In the genomic region with DNA sequence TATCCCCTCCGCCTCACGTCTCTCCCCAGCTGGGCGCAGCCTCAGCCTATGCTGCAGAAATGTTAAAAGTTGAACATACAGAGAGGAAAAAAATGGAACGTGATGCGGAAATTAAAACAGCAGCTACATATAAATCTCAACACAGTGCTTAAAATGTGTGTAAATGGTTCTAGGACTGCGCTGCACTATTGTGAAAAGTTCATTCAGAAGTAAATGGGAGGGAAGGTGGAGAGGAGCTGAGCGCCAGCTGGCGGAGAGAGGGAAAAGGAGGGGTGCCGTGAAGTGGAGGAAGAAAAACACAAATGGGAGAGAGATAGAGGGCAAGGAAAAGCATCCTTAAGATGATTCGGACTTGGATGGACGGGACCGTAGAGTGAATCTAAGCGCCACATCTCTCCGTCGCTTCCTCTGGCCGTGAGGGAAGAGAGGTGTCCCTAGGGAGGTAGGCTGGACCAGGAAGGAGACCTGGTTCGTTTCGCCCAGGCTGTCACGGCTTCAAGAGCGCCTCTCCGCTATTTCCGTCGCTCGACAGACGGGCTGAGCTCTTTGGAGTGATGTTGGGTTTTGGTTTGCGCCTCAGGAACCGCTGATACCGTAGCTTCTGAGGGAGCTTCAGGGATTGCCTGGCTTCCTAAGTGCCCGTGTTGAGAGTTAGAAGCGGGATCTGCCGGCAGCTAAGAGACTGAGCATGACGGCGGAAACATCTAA, we compare ENCODE assay signal across 12 cellular contexts.
DNase-seq lines count a peak whose midpoint lies in the region; ATAC-seq and TF ChIP-seq lines count a peak whose summit lies in the region.
"Had no signal": no experiment of that assay in that cellular context is flagged by ENCODE, and none has a peak within 500 bp of the region (broad histone marks: within the 10 kb centered on the region; RNA-seq: fewer than 3 reads in every experiment).

No MANE protein-coding gene starts in this region.

- H3K4me3 Mint-ChIP-seq in activated T-cell treated with anti-CD3 and anti-CD28 coated beads, Interleukin-2, amount 50 U/mL, for 24 hours: no peak overlapping the region
- no peak overlapping the region for H3K4me3 Mint-ChIP-seq in activated T-helper 17 cell treated with anti-CD3 and anti-CD28 coated beads, Interleukin-2, amount 50 U/mL, for 72 hours

- peaks cover 5% of the 10 kb centered on the region for H3K4me1 ChIP-seq in ACC112 (ENCODE audit: control insufficient read depth, insufficient read depth, low read length, unreplicated experiment)
- H3K4me1 ChIP-seq in GM23248 (ENCODE audit: insufficient read depth): peaks cover 17% of the 10 kb centered on the region; the same call in 1 of the 2 replicates

- TF ChIP-seq CTCF in foreskin fibroblast (IDR thresholded peaks at IDR 0.05; ENCODE audit: low read depth, low read length): no peak

- DNase-seq in GM23248 (peak; percentile 29), foreskin fibroblast (peak in 1 of 2 donors; percentile 47), NCI-H1694 treated with DMSO at 0.1 percent for 48 hours (lab: John Stamatoyannopoulos, UW) (no peak)
- no peak for DNase-seq in activated effector memory CD4-positive, alpha-beta T cell treated with Interleukin-2 at 50 U/mL for 16 hours
- DNase-seq in activated T-cell treated with anti-CD3 and anti-CD28 coated beads, Interleukin-2, amount 50 U/mL, for 24 hours: no peak
- DNase-seq: activated CD8-positive, alpha-beta memory T cell treated with anti-CD3 and anti-CD28 coated beads, Interleukin-2, amount 50 U/mL, for 48 hours; NCI-H446 treated with DMSO at 0.1 percent for 48 hours; sigmoid colon; substantia nigra had no signal

- 2% methylated on average over 32 to 33 of the region's 33 CpGs for WGBS in GM23248 (ENCODE audit: low coverage in 1 of 2, low lambda C conversion rate in 2 of 2, missing lambda C conversion rate in 2 of 2), 2 experiments

- H3K9me3 Mint-ChIP-seq in activated T-cell treated with anti-CD3 and anti-CD28 coated beads, Interleukin-2, amount 50 U/mL, for 24 hours: peaks cover 26% of the 10 kb centered on the region
- H3K9me3 Mint-ChIP-seq in activated T-helper 17 cell treated with anti-CD3 and anti-CD28 coated beads, Interleukin-2, amount 50 U/mL, for 72 hours: peaks cover 8% of the 10 kb centered on the region

- H3K4me1 Mint-ChIP-seq in activated T-cell treated with anti-CD3 and anti-CD28 coated beads, Interleukin-2, amount 50 U/mL, for 24 hours (ENCODE audit: low read depth): peaks cover 21% of the 10 kb centered on the region
- no peaks in the 10 kb centered on the region for H3K4me1 Mint-ChIP-seq in activated T-helper 17 cell treated with anti-CD3 and anti-CD28 coated beads, Interleukin-2, amount 50 U/mL, for 72 hours

- peaks cover 2% of the 10 kb centered on the region for H3K36me3 Mint-ChIP-seq in activated T-cell treated with anti-CD3 and anti-CD28 coated beads, Interleukin-2, amount 50 U/mL, for 24 hours (ENCODE audit: low read depth)
- peaks cover 19% of the 10 kb centered on the region for H3K36me3 Mint-ChIP-seq in activated T-helper 17 cell treated with anti-CD3 and anti-CD28 coated beads, Interleukin-2, amount 50 U/mL, for 72 hours (ENCODE audit: low read depth)

- peak overlapping the region; percentile 39 for H2AFZ ChIP-seq in ACC112 (ENCODE audit: low read length, unreplicated experiment)
- peak overlapping the region; percentile 75 for H2AFZ ChIP-seq in GM23248

- H3K27me3 ChIP-seq in ACC112 (ENCODE audit: insufficient read depth, low read length): peaks cover 81% of the 10 kb centered on the region
- H3K27me3 ChIP-seq in GM23248 (replicated peaks; ENCODE audit: insufficient read depth): peaks cover 62% of the 10 kb centered on the region

- H3K79me2 ChIP-seq in ACC112 (ENCODE audit: control insufficient read depth, insufficient read depth, low read length, unreplicated experiment) (no peaks in the 10 kb centered on the region), GM23248 (ENCODE audit: insufficient read depth) (no peaks in the 10 kb centered on the region)

- H3K9me3 ChIP-seq in GM23248 (ENCODE audit: low read depth): no peaks in the 10 kb centered on the region

- ATAC-seq in SK-N-SH treated with all-trans-retinoic acid at 6 μM for 48 hours: peak; percentile 41
- ATAC-seq in activated T-helper 17 cell treated with anti-CD3 and anti-CD28 coated beads, Interleukin-2, amount 50 U/mL, for 72 hours (replicated peaks): no peak

- no peaks in the 10 kb centered on the region for H4K20me1 ChIP-seq in GM23248 (ENCODE audit: insufficient read depth)

- peak overlapping the region; percentile 76 for H3K4me2 ChIP-seq in GM23248 (ENCODE audit: unreplicated experiment)

- H3K4me3 ChIP-seq in ACC112 (ENCODE audit: low read depth, low read length) (peak overlapping the region; percentile 69), GM23248 (peak overlapping the region; percentile 61), foreskin fibroblast (ENCODE audit: low read depth in 1 of 2, low read length in 2 of 2) (peak overlapping the region; percentile 40 to 42)
- H3K4me3 ChIP-seq: sigmoid colon had no signal

- no peak overlapping the region for H3K9ac ChIP-seq in GM23248

- in situ Hi-C loops in GM23248 (cut with MboI): no loop called here

- no peaks in the 10 kb centered on the region for H3K9me2 ChIP-seq in GM23248 (ENCODE audit: insufficient read depth)

- H3K27me3 Mint-ChIP-seq in activated T-cell treated with anti-CD3 and anti-CD28 coated beads, Interleukin-2, amount 50 U/mL, for 24 hours: peaks cover 92% of the 10 kb centered on the region
- peaks cover 69% of the 10 kb centered on the region for H3K27me3 Mint-ChIP-seq in activated T-helper 17 cell treated with anti-CD3 and anti-CD28 coated beads, Interleukin-2, amount 50 U/mL, for 72 hours

- no peaks in the 10 kb centered on the region for H3K36me3 ChIP-seq in ACC112 (ENCODE audit: insufficient read depth, low read length)
- H3K36me3 ChIP-seq in GM23248 (ENCODE audit: low read depth): no peaks in the 10 kb centered on the region
- H3K36me3 ChIP-seq: sigmoid colon had no signal

- H3F3A ChIP-seq in GM23248 (ENCODE audit: insufficient read depth): no peaks in the 10 kb centered on the region

- H3K27ac ChIP-seq in ACC112 (ENCODE audit: low read depth, low read length) (no peak overlapping the region), GM23248 (no peak overlapping the region)
- H3K27ac ChIP-seq: sigmoid colon had no signal

- no peak overlapping the region for H3K27ac Mint-ChIP-seq in activated T-cell treated with anti-CD3 and anti-CD28 coated beads, Interleukin-2, amount 50 U/mL, for 24 hours
- no peak overlapping the region for H3K27ac Mint-ChIP-seq in activated T-helper 17 cell treated with anti-CD3 and anti-CD28 coated beads, Interleukin-2, amount 50 U/mL, for 72 hours

TF ChIP-seq in SK-N-SH treated with all-trans-retinoic acid at 6 μM for 48 hours, 23 proteins besides CTCF, POLR2A, EP300 and RAD21:
- TF ChIP-seq, protein P1, sequence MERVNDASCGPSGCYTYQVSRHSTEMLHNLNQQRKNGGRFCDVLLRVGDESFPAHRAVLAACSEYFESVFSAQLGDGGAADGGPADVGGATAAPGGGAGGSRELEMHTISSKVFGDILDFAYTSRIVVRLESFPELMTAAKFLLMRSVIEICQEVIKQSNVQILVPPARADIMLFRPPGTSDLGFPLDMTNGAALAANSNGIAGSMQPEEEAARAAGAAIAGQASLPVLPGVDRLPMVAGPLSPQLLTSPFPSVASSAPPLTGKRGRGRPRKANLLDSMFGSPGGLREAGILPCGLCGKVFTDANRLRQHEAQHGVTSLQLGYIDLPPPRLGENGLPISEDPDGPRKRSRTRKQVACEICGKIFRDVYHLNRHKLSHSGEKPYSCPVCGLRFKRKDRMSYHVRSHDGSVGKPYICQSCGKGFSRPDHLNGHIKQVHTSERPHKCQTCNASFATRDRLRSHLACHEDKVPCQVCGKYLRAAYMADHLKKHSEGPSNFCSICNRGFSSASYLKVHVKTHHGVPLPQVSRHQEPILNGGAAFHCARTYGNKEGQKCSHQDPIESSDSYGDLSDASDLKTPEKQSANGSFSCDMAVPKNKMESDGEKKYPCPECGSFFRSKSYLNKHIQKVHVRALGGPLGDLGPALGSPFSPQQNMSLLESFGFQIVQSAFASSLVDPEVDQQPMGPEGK (CRISPR knock-in tag; IDR thresholded peaks at IDR 0.05; ENCODE audit: borderline replicate concordance): no peak
- no peak for TF ChIP-seq ZFP3 (CRISPR knock-in tag; IDR thresholded peaks at IDR 0.05)
- no peak for TF ChIP-seq ISL1 (CRISPR knock-in tag; IDR thresholded peaks at IDR 0.05)
- no peak for TF ChIP-seq SNAI2 (CRISPR knock-in tag; IDR thresholded peaks at IDR 0.05)
- TF ChIP-seq ESRRG (CRISPR knock-in tag; IDR thresholded peaks at IDR 0.05): no peak
- no peak for TF ChIP-seq BACH2 (CRISPR knock-in tag; IDR thresholded peaks at IDR 0.05; ENCODE audit: borderline replicate concordance)
- TF ChIP-seq, protein P2, sequence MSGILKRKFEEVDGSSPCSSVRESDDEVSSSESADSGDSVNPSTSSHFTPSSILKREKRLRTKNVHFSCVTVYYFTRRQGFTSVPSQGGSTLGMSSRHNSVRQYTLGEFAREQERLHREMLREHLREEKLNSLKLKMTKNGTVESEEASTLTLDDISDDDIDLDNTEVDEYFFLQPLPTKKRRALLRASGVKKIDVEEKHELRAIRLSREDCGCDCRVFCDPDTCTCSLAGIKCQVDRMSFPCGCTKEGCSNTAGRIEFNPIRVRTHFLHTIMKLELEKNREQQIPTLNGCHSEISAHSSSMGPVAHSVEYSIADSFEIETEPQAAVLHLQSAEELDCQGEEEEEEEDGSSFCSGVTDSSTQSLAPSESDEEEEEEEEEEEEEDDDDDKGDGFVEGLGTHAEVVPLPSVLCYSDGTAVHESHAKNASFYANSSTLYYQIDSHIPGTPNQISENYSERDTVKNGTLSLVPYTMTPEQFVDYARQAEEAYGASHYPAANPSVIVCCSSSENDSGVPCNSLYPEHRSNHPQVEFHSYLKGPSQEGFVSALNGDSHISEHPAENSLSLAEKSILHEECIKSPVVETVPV (CRISPR knock-in tag; IDR thresholded peaks at IDR 0.05): no peak
- no peak for TF ChIP-seq ARNTL (CRISPR knock-in tag; IDR thresholded peaks at IDR 0.05; ENCODE audit: borderline replicate concordance, low read depth)
